ENCODE assay signal across 18 cellular contexts in the genomic region with DNA sequence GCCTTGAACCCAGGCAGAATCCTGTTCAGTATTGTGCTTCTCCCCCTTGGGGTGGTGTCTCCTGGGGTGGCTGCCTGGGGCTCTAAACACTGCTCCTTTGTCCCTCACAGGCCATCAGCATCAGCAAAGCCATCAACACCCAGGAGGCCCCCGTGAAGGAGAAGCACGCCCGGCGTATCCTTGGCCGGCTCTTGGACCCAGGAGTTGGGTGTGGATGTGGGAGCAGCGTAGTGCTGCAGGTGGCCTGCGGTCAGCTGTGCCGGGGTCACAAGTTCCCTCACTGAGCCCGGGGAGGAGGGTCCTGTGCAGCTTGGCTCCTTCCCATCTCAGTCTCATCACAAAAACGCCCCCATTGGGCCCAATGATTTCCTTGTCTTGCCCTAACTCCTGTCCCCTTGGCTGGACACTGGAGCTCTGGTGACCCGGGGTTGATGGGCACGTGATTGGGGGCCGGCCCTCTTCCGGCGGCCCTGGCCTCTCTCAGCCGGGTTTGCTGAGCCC. TPM values are rescaled to one million over a fixed set of nuclear protein-coding genes. Genes with fewer than 3 reads are reported as not detected.
A peak's percentile ranks its signal among the peaks of the same experiment; 100 is the strongest.
DNase-seq lines count a peak whose midpoint lies in the region; ATAC-seq and TF ChIP-seq lines count a peak whose summit lies in the region.
"Had no signal": no experiment of that assay in that cellular context is flagged by ENCODE, and none has a peak within 500 bp of the region (broad histone marks: within the 10 kb centered on the region; RNA-seq: fewer than 3 reads in every experiment).

No MANE protein-coding gene starts in this region.

- H3F3A ChIP-seq in SK-N-SH (replicated peaks; ENCODE audit: insufficient read depth), result peaks cover 9% of the 10 kb centered on the region

- no peak overlapping the region for H3K27ac ChIP-seq in SK-N-SH (ENCODE audit: low read depth in 2 of 2, low read length in 1 of 2)
- H3K27ac ChIP-seq: 22Rv1, KMS-11 had no signal

- H3K27me3 ChIP-seq in SK-N-SH (ENCODE audit: insufficient read depth), result no peaks in the 10 kb centered on the region
- H3K27me3 ChIP-seq: BLaER1 treated with 17β-estradiol and CSF1 and Interleukin-3, amounts not matched to agents 10 nM and 100 nM had no signal

- no peaks in the 10 kb centered on the region for H3K9me3 ChIP-seq in SK-N-SH
- H3K9me3 ChIP-seq: BLaER1 treated with 17β-estradiol and CSF1 and Interleukin-3, amounts not matched to agents 10 nM and 100 nM had no signal

- ATAC-seq in SK-N-SH treated with all-trans-retinoic acid at 6 μM for 48 hours (no peak), Right ventricle myocardium inferior (no peak)
- ATAC-seq: HepG2, PC-3 had no signal

- H3K36me3 ChIP-seq in SK-N-SH (replicated peaks in 1 of 2; ENCODE audit: control insufficient read depth in 1 of 2, insufficient read depth in 2 of 2, low read length in 1 of 2), result no peaks in the 10 kb centered on the region

- no peak for TF ChIP-seq EP300 in SK-N-SH (IDR thresholded peaks at IDR 0.05; ENCODE audit: borderline replicate concordance in 1 of 2, low read depth in 1 of 2, low read length in 1 of 2)

- TF ChIP-seq RAD21 in SK-N-SH (IDR thresholded peaks at IDR 0.05; ENCODE audit: low read length), result no peak

- no peaks in the 10 kb centered on the region for H3K9me2 ChIP-seq in SK-N-SH

- CTCF ChIA-PET in SK-N-SH (lab: Yijun Ruan, JAX), result interaction anchor here (1.1 to 6.5 kb wide), 4 partner anchors 12 to 118 kb away, joined by 3 to 45 read pairs (median 6); a partner anchor contains a TSS

- no peak overlapping the region for H2AFZ ChIP-seq in SK-N-SH (ENCODE audit: low read depth)

- DNase-seq in SK-N-SH, result peak; percentile 24
- peak; percentile 89 for DNase-seq in globus pallidus (ENCODE audit: low spot score)
- DNase-seq in midbrain (lab: John Stamatoyannopoulos, UW), result peak; percentile 37
- peak; percentile 76 for DNase-seq in superior temporal gyrus (ENCODE audit: extremely low spot score)
- DNase-seq in GF-D8 (lab: John Stamatoyannopoulos, UW), result no peak
- no peak for DNase-seq in NCI-H82 (lab: John Stamatoyannopoulos, UW)
- DNase-seq in Right ventricle myocardium inferior (ENCODE audit: missing footprints), result no peak
- DNase-seq: DMS79 treated with DMSO at 0.1 percent for 48 hours, NCI-H1436, NCI-H2081, NCI-H510A, NCI-H774, PC-3 had no signal

- H3K4me1 ChIP-seq in SK-N-SH (ENCODE audit: control insufficient read depth in 1 of 2, insufficient read depth in 2 of 2, low read depth in 1 of 2, low read length in 1 of 2), result peaks cover 10 to 45% of the 10 kb centered on the region in 2 experiments; a peak in 2 of 4 replicates

- intact Hi-C loops in Right ventricle myocardium inferior (cut with DNase I), result no loop called here

- POLR2A ChIA-PET in SK-N-SH (lab: Yijun Ruan, JAX), result no interaction called here

- 20% methylated on average over 1 of the region's 16 CpGs for WGBS in SK-N-SH (ENCODE audit: low lambda C conversion rate)

- H3K4me3 ChIP-seq in SK-N-SH (ENCODE audit: low read depth in 2 of 2, low read length in 1 of 2), result no peak overlapping the region
- H3K4me3 ChIP-seq: BLaER1 treated with 17β-estradiol and CSF1 and Interleukin-3, amounts not matched to agents 10 nM and 100 nM had no signal

- no peaks in the 10 kb centered on the region for H3K79me2 ChIP-seq in SK-N-SH (ENCODE audit: insufficient read depth)

- no peak overlapping the region for H3K4me2 ChIP-seq in SK-N-SH
- H3K4me2 ChIP-seq: BLaER1 treated with 17β-estradiol and CSF1 and Interleukin-3, amounts not matched to agents 10 nM and 100 nM; KMS-11 had no signal

- H3K9ac ChIP-seq in SK-N-SH, result no peak overlapping the region
- H3K9ac ChIP-seq: KMS-11 had no signal

- no peak for TF ChIP-seq CTCF in SK-N-SH (IDR thresholded peaks at IDR 0.05)

- no peaks in the 10 kb centered on the region for H4K20me1 ChIP-seq in SK-N-SH (ENCODE audit: insufficient read depth)

TF ChIP-seq in SK-N-SH, 30 proteins besides CTCF, POLR2A, EP300 and RAD21 (continues in another document):
- TF ChIP-seq, protein P1, sequence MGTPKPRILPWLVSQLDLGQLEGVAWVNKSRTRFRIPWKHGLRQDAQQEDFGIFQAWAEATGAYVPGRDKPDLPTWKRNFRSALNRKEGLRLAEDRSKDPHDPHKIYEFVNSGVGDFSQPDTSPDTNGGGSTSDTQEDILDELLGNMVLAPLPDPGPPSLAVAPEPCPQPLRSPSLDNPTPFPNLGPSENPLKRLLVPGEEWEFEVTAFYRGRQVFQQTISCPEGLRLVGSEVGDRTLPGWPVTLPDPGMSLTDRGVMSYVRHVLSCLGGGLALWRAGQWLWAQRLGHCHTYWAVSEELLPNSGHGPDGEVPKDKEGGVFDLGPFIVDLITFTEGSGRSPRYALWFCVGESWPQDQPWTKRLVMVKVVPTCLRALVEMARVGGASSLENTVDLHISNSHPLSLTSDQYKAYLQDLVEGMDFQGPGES (IDR thresholded peaks at IDR 0.05; ENCODE audit: low read depth, low read length), result no peak
- no peak for TF ChIP-seq FOXJ3 (CRISPR knock-in tag; IDR thresholded peaks at IDR 0.05)
- no peak for TF ChIP-seq TEAD4 (IDR thresholded peaks at IDR 0.05; ENCODE audit: borderline replicate concordance, insufficient read depth)
- TF ChIP-seq POLR2AphosphoS5 (IDR thresholded peaks at IDR 0.05; ENCODE audit: low read depth, low read length), result no peak
- TF ChIP-seq SMC3 (IDR thresholded peaks at IDR 0.05; ENCODE audit: low read depth, low read length), result no peak
- no peak for TF ChIP-seq FOSL2 (IDR thresholded peaks at IDR 0.05; ENCODE audit: borderline replicate concordance, low read depth)
- no peak for TF ChIP-seq TAF1 (IDR thresholded peaks at IDR 0.05; ENCODE audit: borderline replicate concordance, low read depth, low read length)
- no peak for TF ChIP-seq YY1 (IDR thresholded peaks at IDR 0.05; ENCODE audit: low read depth)
- no peak for TF ChIP-seq RXRA (IDR thresholded peaks at IDR 0.05; ENCODE audit: borderline replicate concordance, low read depth)
- TF ChIP-seq, protein P2, sequence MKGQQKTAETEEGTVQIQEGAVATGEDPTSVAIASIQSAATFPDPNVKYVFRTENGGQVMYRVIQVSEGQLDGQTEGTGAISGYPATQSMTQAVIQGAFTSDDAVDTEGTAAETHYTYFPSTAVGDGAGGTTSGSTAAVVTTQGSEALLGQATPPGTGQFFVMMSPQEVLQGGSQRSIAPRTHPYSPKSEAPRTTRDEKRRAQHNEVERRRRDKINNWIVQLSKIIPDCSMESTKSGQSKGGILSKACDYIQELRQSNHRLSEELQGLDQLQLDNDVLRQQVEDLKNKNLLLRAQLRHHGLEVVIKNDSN (IDR thresholded peaks at IDR 0.05; ENCODE audit: borderline replicate concordance, low read depth), result no peak
- TF ChIP-seq MXI1 (IDR thresholded peaks at IDR 0.05; ENCODE audit: low read depth, low read length), result no peak

TF ChIP-seq in SK-N-SH treated with all-trans-retinoic acid at 6 μM for 48 hours, 23 proteins besides CTCF, POLR2A, EP300 and RAD21 (continues in another document):
- no peak for TF ChIP-seq ZNF565 (CRISPR knock-in tag; conservative IDR thresholded peaks at IDR 0.05; ENCODE audit: low read depth)
- no peak for TF ChIP-seq RARB (CRISPR knock-in tag; IDR thresholded peaks at IDR 0.05)
- no peak for TF ChIP-seq SNAI2 (CRISPR knock-in tag; IDR thresholded peaks at IDR 0.05)
- TF ChIP-seq, protein P3, sequence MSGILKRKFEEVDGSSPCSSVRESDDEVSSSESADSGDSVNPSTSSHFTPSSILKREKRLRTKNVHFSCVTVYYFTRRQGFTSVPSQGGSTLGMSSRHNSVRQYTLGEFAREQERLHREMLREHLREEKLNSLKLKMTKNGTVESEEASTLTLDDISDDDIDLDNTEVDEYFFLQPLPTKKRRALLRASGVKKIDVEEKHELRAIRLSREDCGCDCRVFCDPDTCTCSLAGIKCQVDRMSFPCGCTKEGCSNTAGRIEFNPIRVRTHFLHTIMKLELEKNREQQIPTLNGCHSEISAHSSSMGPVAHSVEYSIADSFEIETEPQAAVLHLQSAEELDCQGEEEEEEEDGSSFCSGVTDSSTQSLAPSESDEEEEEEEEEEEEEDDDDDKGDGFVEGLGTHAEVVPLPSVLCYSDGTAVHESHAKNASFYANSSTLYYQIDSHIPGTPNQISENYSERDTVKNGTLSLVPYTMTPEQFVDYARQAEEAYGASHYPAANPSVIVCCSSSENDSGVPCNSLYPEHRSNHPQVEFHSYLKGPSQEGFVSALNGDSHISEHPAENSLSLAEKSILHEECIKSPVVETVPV (CRISPR knock-in tag; IDR thresholded peaks at IDR 0.05), result no peak
- TF ChIP-seq BACH2 (CRISPR knock-in tag; IDR thresholded peaks at IDR 0.05; ENCODE audit: borderline replicate concordance), result no peak
- TF ChIP-seq, protein P4, sequence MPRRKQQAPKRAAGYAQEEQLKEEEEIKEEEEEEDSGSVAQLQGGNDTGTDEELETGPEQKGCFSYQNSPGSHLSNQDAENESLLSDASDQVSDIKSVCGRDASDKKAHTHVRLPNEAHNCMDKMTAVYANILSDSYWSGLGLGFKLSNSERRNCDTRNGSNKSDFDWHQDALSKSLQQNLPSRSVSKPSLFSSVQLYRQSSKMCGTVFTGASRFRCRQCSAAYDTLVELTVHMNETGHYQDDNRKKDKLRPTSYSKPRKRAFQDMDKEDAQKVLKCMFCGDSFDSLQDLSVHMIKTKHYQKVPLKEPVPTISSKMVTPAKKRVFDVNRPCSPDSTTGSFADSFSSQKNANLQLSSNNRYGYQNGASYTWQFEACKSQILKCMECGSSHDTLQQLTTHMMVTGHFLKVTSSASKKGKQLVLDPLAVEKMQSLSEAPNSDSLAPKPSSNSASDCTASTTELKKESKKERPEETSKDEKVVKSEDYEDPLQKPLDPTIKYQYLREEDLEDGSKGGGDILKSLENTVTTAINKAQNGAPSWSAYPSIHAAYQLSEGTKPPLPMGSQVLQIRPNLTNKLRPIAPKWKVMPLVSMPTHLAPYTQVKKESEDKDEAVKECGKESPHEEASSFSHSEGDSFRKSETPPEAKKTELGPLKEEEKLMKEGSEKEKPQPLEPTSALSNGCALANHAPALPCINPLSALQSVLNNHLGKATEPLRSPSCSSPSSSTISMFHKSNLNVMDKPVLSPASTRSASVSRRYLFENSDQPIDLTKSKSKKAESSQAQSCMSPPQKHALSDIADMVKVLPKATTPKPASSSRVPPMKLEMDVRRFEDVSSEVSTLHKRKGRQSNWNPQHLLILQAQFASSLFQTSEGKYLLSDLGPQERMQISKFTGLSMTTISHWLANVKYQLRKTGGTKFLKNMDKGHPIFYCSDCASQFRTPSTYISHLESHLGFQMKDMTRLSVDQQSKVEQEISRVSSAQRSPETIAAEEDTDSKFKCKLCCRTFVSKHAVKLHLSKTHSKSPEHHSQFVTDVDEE (CRISPR knock-in tag; IDR thresholded peaks at IDR 0.05), result no peak
- no peak for TF ChIP-seq OSR1 (CRISPR knock-in tag; IDR thresholded peaks at IDR 0.05)
- TF ChIP-seq ZFP30 (CRISPR knock-in tag; IDR thresholded peaks at IDR 0.05), result no peak
- no peak for TF ChIP-seq ZFP3 (CRISPR knock-in tag; IDR thresholded peaks at IDR 0.05)

RNA-seq across cellular contexts. Expression of a gene that starts 12.7 kb away (rescaled TPM):
- polyA plus RNA-seq in SK-N-SH (2012; rRNA removed), result 20.6 and 21.1 TPM in 2 replicates
- 5.6 and 8.7 TPM in 2 replicates for polyA plus RNA-seq in SK-N-SH (2012; cell fraction: cytosol; rRNA removed)
- polyA plus RNA-seq in SK-N-SH (2012; cell fraction: nucleus; rRNA removed), result 122 and 128 TPM in 2 replicates
- 17.6 TPM for total RNA-seq in Right ventricle myocardium inferior

RNA-seq across cellular contexts. Expression of a gene that starts 48.0 kb away (rescaled TPM):
- polyA plus RNA-seq in SK-N-SH (2012; rRNA removed), result 20.9 and 41.1 TPM in 2 replicates
- polyA plus RNA-seq in SK-N-SH (2012; cell fraction: cytosol; rRNA removed), result 28.4 and 30.0 TPM in 2 replicates
- polyA plus RNA-seq in SK-N-SH (2012; cell fraction: nucleus; rRNA removed), result 28.8 and 35.8 TPM in 2 replicates
- total RNA-seq in Right ventricle myocardium inferior, result 25.4 TPM

Comparison
In these comparisons a context has a peak if more than half of its experiments do, and no peak if none do; other contexts are left out.
1. DNase-seq: peak in SK-N-SH (single experiment), globus pallidus (single experiment), midbrain (single experiment) and superior temporal gyrus (single experiment); none in GF-D8 (single experiment), NCI-H82 (single experiment) and Right ventricle myocardium inferior (single experiment).